In the genomic region with DNA sequence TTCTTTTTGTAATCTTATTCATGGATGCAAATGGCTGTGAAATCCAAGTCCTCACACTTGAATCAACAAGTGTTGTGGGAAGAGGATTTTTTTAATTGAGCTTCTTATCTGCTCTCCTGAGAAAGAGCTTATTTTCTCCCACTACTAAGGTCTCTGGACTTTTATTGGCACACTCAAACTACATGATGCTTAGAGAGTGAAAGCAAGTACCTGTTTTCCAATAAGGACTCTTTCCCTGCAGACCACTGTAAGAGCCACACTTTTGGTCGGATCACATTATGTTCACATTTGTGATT, we compare ENCODE assay signal across 2 cellular contexts.
TF ChIP-seq lines count a peak whose summit lies in the region.

No MANE protein-coding gene starts in this region.

TF ChIP-seq in H1, 55 proteins besides CTCF, POLR2A, EP300 and RAD21:
- TF ChIP-seq RBBP5 (IDR thresholded peaks at IDR 0.05; ENCODE audit: borderline replicate concordance, low read depth, low read length), result no peak
- no peak for TF ChIP-seq NRF1 (IDR thresholded peaks at IDR 0.05; ENCODE audit: low read depth, low read length)
- TF ChIP-seq, protein P1, sequence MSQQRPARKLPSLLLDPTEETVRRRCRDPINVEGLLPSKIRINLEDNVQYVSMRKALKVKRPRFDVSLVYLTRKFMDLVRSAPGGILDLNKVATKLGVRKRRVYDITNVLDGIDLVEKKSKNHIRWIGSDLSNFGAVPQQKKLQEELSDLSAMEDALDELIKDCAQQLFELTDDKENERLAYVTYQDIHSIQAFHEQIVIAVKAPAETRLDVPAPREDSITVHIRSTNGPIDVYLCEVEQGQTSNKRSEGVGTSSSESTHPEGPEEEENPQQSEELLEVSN (IDR thresholded peaks at IDR 0.05), result no peak
- TF ChIP-seq RNF2 (IDR thresholded peaks at IDR 0.05; ENCODE audit: borderline replicate concordance, low read depth, low read length, missing control alignments, poor library complexity, severe bottlenecking), result no peak
- TF ChIP-seq, protein P2, sequence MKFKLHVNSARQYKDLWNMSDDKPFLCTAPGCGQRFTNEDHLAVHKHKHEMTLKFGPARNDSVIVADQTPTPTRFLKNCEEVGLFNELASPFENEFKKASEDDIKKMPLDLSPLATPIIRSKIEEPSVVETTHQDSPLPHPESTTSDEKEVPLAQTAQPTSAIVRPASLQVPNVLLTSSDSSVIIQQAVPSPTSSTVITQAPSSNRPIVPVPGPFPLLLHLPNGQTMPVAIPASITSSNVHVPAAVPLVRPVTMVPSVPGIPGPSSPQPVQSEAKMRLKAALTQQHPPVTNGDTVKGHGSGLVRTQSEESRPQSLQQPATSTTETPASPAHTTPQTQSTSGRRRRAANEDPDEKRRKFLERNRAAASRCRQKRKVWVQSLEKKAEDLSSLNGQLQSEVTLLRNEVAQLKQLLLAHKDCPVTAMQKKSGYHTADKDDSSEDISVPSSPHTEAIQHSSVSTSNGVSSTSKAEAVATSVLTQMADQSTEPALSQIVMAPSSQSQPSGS (IDR thresholded peaks at IDR 0.05; ENCODE audit: low read length), result no peak
- no peak for TF ChIP-seq CREB1 (IDR thresholded peaks at IDR 0.05)
- TF ChIP-seq CBX5 (IDR thresholded peaks at IDR 0.05; ENCODE audit: low read depth, low read length), result no peak
- TF ChIP-seq MAFK (IDR thresholded peaks at IDR 0.05; ENCODE audit: low read depth, low read length), result no peak
- no peak for TF ChIP-seq CHD2 (IDR thresholded peaks at IDR 0.05; ENCODE audit: low read length)

TF ChIP-seq in HepG2, 621 proteins besides CTCF, POLR2A, EP300 and RAD21 (continued from another document):
- TF ChIP-seq SUZ12 (IDR thresholded peaks at IDR 0.05; ENCODE audit: low read depth, low read length) (no peak), AGO1 (IDR thresholded peaks at IDR 0.05; ENCODE audit: low read depth, low read length, poor library complexity, severe bottlenecking) (no peak), PLRG1 (conservative IDR thresholded peaks at IDR 0.05) (no peak), ZNF205 (CRISPR knock-in tag; IDR thresholded peaks at IDR 0.05) (no peak), ZNF720 (CRISPR knock-in tag; IDR thresholded peaks at IDR 0.05) (no peak), HMGA1 (CRISPR knock-in tag; conservative IDR thresholded peaks at IDR 0.05) (no peak), GFI1 (CRISPR knock-in tag; IDR thresholded peaks at IDR 0.05; ENCODE audit: borderline replicate concordance) (no peak), ARNTL (CRISPR knock-in tag; IDR thresholded peaks at IDR 0.05) (no peak), ZFY (CRISPR knock-in tag; IDR thresholded peaks at IDR 0.05) (no peak), FOXK2 (IDR thresholded peaks at IDR 0.05) (no peak), KLF12 (CRISPR knock-in tag; IDR thresholded peaks at IDR 0.05; ENCODE audit: borderline replicate concordance) (no peak)
- TF ChIP-seq, protein P3, sequence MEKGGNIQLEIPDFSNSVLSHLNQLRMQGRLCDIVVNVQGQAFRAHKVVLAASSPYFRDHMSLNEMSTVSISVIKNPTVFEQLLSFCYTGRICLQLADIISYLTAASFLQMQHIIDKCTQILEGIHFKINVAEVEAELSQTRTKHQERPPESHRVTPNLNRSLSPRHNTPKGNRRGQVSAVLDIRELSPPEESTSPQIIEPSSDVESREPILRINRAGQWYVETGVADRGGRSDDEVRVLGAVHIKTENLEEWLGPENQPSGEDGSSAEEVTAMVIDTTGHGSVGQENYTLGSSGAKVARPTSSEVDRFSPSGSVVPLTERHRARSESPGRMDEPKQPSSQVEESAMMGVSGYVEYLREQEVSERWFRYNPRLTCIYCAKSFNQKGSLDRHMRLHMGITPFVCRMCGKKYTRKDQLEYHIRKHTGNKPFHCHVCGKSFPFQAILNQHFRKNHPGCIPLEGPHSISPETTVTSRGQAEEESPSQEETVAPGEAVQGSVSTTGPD (CRISPR knock-in tag; IDR thresholded peaks at IDR 0.05), result no peak
- TF ChIP-seq, protein P4, sequence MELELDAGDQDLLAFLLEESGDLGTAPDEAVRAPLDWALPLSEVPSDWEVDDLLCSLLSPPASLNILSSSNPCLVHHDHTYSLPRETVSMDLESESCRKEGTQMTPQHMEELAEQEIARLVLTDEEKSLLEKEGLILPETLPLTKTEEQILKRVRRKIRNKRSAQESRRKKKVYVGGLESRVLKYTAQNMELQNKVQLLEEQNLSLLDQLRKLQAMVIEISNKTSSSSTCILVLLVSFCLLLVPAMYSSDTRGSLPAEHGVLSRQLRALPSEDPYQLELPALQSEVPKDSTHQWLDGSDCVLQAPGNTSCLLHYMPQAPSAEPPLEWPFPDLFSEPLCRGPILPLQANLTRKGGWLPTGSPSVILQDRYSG (CRISPR knock-in tag; IDR thresholded peaks at IDR 0.05), result no peak
- TF ChIP-seq, protein P5, sequence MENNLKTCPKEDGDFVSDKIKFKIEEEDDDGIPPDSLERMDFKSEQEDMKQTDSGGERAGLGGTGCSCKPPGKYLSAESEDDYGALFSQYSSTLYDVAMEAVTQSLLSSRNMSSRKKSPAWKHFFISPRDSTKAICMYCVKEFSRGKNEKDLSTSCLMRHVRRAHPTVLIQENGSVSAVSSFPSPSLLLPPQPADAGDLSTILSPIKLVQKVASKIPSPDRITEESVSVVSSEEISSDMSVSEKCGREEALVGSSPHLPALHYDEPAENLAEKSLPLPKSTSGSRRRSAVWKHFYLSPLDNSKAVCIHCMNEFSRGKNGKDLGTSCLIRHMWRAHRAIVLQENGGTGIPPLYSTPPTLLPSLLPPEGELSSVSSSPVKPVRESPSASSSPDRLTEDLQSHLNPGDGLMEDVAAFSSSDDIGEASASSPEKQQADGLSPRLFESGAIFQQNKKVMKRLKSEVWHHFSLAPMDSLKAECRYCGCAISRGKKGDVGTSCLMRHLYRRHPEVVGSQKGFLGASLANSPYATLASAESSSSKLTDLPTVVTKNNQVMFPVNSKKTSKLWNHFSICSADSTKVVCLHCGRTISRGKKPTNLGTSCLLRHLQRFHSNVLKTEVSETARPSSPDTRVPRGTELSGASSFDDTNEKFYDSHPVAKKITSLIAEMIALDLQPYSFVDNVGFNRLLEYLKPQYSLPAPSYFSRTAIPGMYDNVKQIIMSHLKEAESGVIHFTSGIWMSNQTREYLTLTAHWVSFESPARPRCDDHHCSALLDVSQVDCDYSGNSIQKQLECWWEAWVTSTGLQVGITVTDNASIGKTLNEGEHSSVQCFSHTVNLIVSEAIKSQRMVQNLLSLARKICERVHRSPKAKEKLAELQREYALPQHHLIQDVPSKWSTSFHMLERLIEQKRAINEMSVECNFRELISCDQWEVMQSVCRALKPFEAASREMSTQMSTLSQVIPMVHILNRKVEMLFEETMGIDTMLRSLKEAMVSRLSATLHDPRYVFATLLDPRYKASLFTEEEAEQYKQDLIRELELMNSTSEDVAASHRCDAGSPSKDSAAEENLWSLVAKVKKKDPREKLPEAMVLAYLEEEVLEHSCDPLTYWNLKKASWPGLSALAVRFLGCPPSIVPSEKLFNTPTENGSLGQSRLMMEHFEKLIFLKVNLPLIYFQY (CRISPR knock-in tag; IDR thresholded peaks at IDR 0.05; ENCODE audit: borderline replicate concordance), result no peak
- TF ChIP-seq, protein P6, sequence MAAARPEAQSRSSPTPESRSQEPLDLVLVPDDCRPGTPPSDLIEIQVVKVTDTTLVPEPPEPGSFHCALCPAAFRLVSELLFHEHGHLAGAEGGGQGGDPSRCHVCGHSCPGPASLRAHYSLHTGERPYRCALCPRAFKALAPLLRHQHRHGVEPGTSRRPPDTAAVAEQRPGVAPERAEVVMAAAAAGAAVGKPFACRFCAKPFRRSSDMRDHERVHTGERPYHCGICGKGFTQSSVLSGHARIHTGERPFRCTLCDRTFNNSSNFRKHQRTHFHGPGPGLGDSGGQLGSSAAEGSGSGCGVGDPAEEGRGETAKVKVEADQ (CRISPR knock-in tag; IDR thresholded peaks at IDR 0.05; ENCODE audit: borderline replicate concordance), result no peak
- TF ChIP-seq, protein P7, sequence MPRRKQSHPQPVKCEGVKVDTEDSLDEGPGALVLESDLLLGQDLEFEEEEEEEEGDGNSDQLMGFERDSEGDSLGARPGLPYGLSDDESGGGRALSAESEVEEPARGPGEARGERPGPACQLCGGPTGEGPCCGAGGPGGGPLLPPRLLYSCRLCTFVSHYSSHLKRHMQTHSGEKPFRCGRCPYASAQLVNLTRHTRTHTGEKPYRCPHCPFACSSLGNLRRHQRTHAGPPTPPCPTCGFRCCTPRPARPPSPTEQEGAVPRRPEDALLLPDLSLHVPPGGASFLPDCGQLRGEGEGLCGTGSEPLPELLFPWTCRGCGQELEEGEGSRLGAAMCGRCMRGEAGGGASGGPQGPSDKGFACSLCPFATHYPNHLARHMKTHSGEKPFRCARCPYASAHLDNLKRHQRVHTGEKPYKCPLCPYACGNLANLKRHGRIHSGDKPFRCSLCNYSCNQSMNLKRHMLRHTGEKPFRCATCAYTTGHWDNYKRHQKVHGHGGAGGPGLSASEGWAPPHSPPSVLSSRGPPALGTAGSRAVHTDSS (CRISPR knock-in tag; conservative IDR thresholded peaks at IDR 0.05), result no peak
- TF ChIP-seq, protein P8, sequence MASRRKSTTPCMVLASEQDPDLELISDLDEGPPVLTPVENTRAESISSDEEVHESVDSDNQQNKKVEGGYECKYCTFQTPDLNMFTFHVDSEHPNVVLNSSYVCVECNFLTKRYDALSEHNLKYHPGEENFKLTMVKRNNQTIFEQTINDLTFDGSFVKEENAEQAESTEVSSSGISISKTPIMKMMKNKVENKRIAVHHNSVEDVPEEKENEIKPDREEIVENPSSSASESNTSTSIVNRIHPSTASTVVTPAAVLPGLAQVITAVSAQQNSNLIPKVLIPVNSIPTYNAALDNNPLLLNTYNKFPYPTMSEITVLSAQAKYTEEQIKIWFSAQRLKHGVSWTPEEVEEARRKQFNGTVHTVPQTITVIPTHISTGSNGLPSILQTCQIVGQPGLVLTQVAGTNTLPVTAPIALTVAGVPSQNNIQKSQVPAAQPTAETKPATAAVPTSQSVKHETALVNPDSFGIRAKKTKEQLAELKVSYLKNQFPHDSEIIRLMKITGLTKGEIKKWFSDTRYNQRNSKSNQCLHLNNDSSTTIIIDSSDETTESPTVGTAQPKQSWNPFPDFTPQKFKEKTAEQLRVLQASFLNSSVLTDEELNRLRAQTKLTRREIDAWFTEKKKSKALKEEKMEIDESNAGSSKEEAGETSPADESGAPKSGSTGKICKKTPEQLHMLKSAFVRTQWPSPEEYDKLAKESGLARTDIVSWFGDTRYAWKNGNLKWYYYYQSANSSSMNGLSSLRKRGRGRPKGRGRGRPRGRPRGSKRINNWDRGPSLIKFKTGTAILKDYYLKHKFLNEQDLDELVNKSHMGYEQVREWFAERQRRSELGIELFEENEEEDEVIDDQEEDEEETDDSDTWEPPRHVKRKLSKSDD (CRISPR knock-in tag; IDR thresholded peaks at IDR 0.05; ENCODE audit: low read depth), result no peak
- TF ChIP-seq, protein P9, sequence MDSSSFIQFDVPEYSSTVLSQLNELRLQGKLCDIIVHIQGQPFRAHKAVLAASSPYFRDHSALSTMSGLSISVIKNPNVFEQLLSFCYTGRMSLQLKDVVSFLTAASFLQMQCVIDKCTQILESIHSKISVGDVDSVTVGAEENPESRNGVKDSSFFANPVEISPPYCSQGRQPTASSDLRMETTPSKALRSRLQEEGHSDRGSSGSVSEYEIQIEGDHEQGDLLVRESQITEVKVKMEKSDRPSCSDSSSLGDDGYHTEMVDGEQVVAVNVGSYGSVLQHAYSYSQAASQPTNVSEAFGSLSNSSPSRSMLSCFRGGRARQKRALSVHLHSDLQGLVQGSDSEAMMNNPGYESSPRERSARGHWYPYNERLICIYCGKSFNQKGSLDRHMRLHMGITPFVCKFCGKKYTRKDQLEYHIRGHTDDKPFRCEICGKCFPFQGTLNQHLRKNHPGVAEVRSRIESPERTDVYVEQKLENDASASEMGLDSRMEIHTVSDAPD (CRISPR knock-in tag; IDR thresholded peaks at IDR 0.05), result no peak
- TF ChIP-seq, protein P10, sequence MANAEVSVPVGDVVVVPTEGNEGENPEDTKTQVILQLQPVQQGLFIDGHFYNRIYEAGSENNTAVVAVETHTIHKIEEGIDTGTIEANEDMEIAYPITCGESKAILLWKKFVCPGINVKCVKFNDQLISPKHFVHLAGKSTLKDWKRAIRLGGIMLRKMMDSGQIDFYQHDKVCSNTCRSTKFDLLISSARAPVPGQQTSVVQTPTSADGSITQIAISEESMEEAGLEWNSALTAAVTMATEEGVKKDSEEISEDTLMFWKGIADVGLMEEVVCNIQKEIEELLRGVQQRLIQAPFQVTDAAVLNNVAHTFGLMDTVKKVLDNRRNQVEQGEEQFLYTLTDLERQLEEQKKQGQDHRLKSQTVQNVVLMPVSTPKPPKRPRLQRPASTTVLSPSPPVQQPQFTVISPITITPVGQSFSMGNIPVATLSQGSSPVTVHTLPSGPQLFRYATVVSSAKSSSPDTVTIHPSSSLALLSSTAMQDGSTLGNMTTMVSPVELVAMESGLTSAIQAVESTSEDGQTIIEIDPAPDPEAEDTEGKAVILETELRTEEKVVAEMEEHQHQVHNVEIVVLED (CRISPR knock-in tag; IDR thresholded peaks at IDR 0.05; ENCODE audit: borderline replicate concordance), result no peak
